In genomic region chr14:94748667-94749347, GRCh38 we compare ENCODE assay signal across 1 cellular context.
A peak's percentile ranks its signal among the peaks of the same experiment; 100 is the strongest.
TF ChIP-seq lines count a peak whose summit lies in the region.

No MANE protein-coding gene starts in this region.

TF ChIP-seq in HepG2, 621 proteins besides CTCF, POLR2A, EP300 and RAD21 (continued from another document):
- TF ChIP-seq ZBTB4 (CRISPR knock-in tag; IDR thresholded peaks at IDR 0.05; ENCODE audit: borderline replicate concordance) (no peak), FOXP4 (CRISPR knock-in tag; IDR thresholded peaks at IDR 0.05) (no peak), ZKSCAN5 (CRISPR knock-in tag; IDR thresholded peaks at IDR 0.05) (no peak), XRCC5 (optimal IDR thresholded peaks at IDR 0.05; ENCODE audit: low read length) (peak; percentile 41), ZSCAN25 (CRISPR knock-in tag; IDR thresholded peaks at IDR 0.05) (no peak)
